ENCODE assay signal across 9 cellular contexts in the genomic region with DNA sequence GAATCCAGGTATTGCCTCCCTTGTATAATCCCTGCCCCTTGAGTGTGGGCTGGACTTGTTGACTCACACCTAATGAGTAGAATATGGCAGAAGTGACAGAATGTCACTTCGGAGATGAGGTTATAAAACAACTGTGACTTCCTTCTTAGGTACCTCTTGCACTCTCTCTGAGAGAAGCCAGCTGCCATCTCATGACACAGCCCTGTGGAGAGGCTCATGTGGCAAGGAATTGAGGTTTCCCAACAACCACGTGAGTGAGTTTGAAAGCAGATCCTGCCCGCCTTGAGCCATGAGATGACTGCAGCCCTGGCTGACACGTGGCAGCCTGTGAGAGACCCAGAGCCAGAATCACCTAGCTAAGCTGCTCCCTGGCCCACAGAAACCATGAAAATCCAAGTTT. TPM values are rescaled to one million over a fixed set of nuclear protein-coding genes. Genes with fewer than 3 reads are reported as not detected.
DNase-seq lines count a peak whose midpoint lies in the region; ATAC-seq, FAIRE-seq and TF ChIP-seq lines count a peak whose summit lies in the region.
"Had no signal": no experiment of that assay in that cellular context is flagged by ENCODE, and none has a peak within 500 bp of the region (broad histone marks: within the 10 kb centered on the region; RNA-seq: fewer than 3 reads in every experiment).

No MANE protein-coding gene starts in this region.

- no peaks in the 10 kb centered on the region for H3K9me3 Mint-ChIP-seq in activated CD4-positive, alpha-beta T cell treated with anti-CD3 and anti-CD28 coated beads, Interleukin-2, amount 10 ng/mL, durations not matched to agents 7 days and 5 days
- H3K9me3 Mint-ChIP-seq in stimulated activated naive CD8-positive, alpha-beta T cell treated with anti-CD3 and anti-CD28 coated beads, Interleukin-15, amount 100 ng/mL, for 72 hours, result no peaks in the 10 kb centered on the region
- H3K9me3 Mint-ChIP-seq in CD8-positive, alpha-beta memory T cell, result no peaks in the 10 kb centered on the region

- no peaks in the 10 kb centered on the region for H3K36me3 Mint-ChIP-seq in activated CD4-positive, alpha-beta T cell treated with anti-CD3 and anti-CD28 coated beads, Interleukin-2, amount 10 ng/mL, durations not matched to agents 7 days and 5 days (ENCODE audit: low read depth)
- H3K36me3 Mint-ChIP-seq in CD8-positive, alpha-beta memory T cell, result no peaks in the 10 kb centered on the region

- POLR2A ChIA-PET in activated CD4-positive, alpha-beta T cell treated with anti-CD3 and anti-CD28 coated beads, Interleukin-2, amount 10 ng/mL, durations not matched to agents 7 days and 5 days (lab: Charles Lee), result no interaction called here
- POLR2A ChIA-PET in CD8-positive, alpha-beta memory T cell (lab: Charles Lee), result no interaction called here

- H3K27me3 ChIP-seq in heart left ventricle, result no peaks in the 10 kb centered on the region
- H3K27me3 ChIP-seq in CD8-positive, alpha-beta memory T cell (ENCODE audit: insufficient read depth, low read length, poor library complexity, severe bottlenecking), result no peaks in the 10 kb centered on the region

- H3K27ac Mint-ChIP-seq in activated CD4-positive, alpha-beta T cell treated with anti-CD3 and anti-CD28 coated beads, Interleukin-2, amount 10 ng/mL, durations not matched to agents 7 days and 5 days, result no peak overlapping the region
- peak overlapping the region in 1 of 2 donors; percentile 19 for H3K27ac Mint-ChIP-seq in stimulated activated naive CD8-positive, alpha-beta T cell treated with anti-CD3 and anti-CD28 coated beads, Interleukin-15, amount 100 ng/mL, for 72 hours
- peak overlapping the region in 1 of 8 donors; percentile 21 for H3K27ac Mint-ChIP-seq in CD8-positive, alpha-beta memory T cell

- no peak overlapping the region for H3K4me3 Mint-ChIP-seq in activated CD4-positive, alpha-beta T cell treated with anti-CD3 and anti-CD28 coated beads, Interleukin-2, amount 10 ng/mL, durations not matched to agents 7 days and 5 days
- H3K4me3 Mint-ChIP-seq in stimulated activated naive CD8-positive, alpha-beta T cell treated with anti-CD3 and anti-CD28 coated beads, Interleukin-15, amount 100 ng/mL, for 72 hours, result no peak overlapping the region
- no peak overlapping the region for H3K4me3 Mint-ChIP-seq in CD8-positive, alpha-beta memory T cell

- no peaks in the 10 kb centered on the region for H3K27me3 Mint-ChIP-seq in activated CD4-positive, alpha-beta T cell treated with anti-CD3 and anti-CD28 coated beads, Interleukin-2, amount 10 ng/mL, durations not matched to agents 7 days and 5 days
- no peaks in the 10 kb centered on the region for H3K27me3 Mint-ChIP-seq in stimulated activated naive CD8-positive, alpha-beta T cell treated with anti-CD3 and anti-CD28 coated beads, Interleukin-15, amount 100 ng/mL, for 72 hours
- peaks cover 4 to 10% of the 10 kb centered on the region in 2 donors for H3K27me3 Mint-ChIP-seq in CD8-positive, alpha-beta memory T cell

- FAIRE-seq in urothelium cell line (lab: Jason Lieb, UNC), result no peak

- CTCF ChIA-PET in activated CD4-positive, alpha-beta T cell treated with anti-CD3 and anti-CD28 coated beads, Interleukin-2, amount 10 ng/mL, durations not matched to agents 7 days and 5 days (lab: Charles Lee), result interaction anchor here (1.4 kb wide), 1 partner anchor 12 kb away, joined by 4 read pairs; no protein-coding TSS in a partner anchor
- CTCF ChIA-PET in CD8-positive, alpha-beta memory T cell (lab: Charles Lee), result no interaction called here

- H3K27ac ChIP-seq in heart left ventricle, result peak overlapping the region in 7 of 12 donors; percentile 4 to 42 (median 20)
- H3K27ac ChIP-seq in CD8-positive, alpha-beta memory T cell (ENCODE audit: low read depth, low read length), result no peak overlapping the region
- H3K27ac ChIP-seq: BLaER1 treated with 17β-estradiol and CSF1 and Interleukin-3, amounts not matched to agents 10 nM and 100 nM had no signal

- peaks cover 0 to 4% (median 0%) of the 10 kb centered on the region in 9 donors for H3K36me3 ChIP-seq in heart left ventricle
- H3K36me3 ChIP-seq in CD8-positive, alpha-beta memory T cell (ENCODE audit: insufficient read depth, low read length), result no peaks in the 10 kb centered on the region
- H3K36me3 ChIP-seq: BLaER1 treated with 17β-estradiol and CSF1 and Interleukin-3, amounts not matched to agents 10 nM and 100 nM had no signal

- H3K4me3 ChIP-seq in heart left ventricle, result no peak overlapping the region
- no peak overlapping the region for H3K4me3 ChIP-seq in CD8-positive, alpha-beta memory T cell (ENCODE audit: low read length)
- H3K4me3 ChIP-seq: BLaER1 treated with 17β-estradiol and CSF1 and Interleukin-3, amounts not matched to agents 10 nM and 100 nM had no signal

- in situ Hi-C loops in SK-MEL-5 (cut with HindIII; ENCODE audit: low pct_unique_long_range_greater_than_20kb, low sequenced_read_pairs), result no loop called here

- 28 to 46% (median 40%) methylated on average over 4 of the region's 4 CpGs for WGBS in heart left ventricle, 4 donors

- peaks cover 0 to 39% (median 14%) of the 10 kb centered on the region in 12 donors for H3K4me1 ChIP-seq in heart left ventricle
- H3K4me1 ChIP-seq in CD8-positive, alpha-beta memory T cell (ENCODE audit: insufficient read depth, low read length), result no peaks in the 10 kb centered on the region

- peak in 3 of 4 donors; percentile 70 to 86 (median 79) for ATAC-seq in heart left ventricle
- peak; percentile 94 for ATAC-seq in stimulated activated naive CD8-positive, alpha-beta T cell treated with anti-CD3 and anti-CD28 coated beads, Interleukin-15, amount 100 ng/mL, for 72 hours

- no peak for TF ChIP-seq POLR2A in heart left ventricle (IDR thresholded peaks at IDR 0.05)

- DNase-seq in activated CD4-positive, alpha-beta T cell treated with anti-CD3 and anti-CD28 coated beads, Interleukin-2, amount 10 ng/mL, durations not matched to agents 7 days and 5 days, result peak; percentile 6
- DNase-seq in activated CD4-positive, alpha-beta T cell treated with anti-CD3 and anti-CD28 coated beads for 1 hour, result no peak
- DNase-seq in SK-MEL-5 (ENCODE audit: low read depth, low spot score), result peak; percentile 76
- DNase-seq in heart left ventricle, result peak in 4 of 5 donors; percentile 35 to 63 (median 56)
- DNase-seq in stimulated activated naive CD8-positive, alpha-beta T cell treated with anti-CD3 and anti-CD28 coated beads, Interleukin-15, amount 100 ng/mL, for 72 hours, result peak in 1 of 2 donors; percentile 40
- DNase-seq in urothelium cell line (ENCODE audit: low spot score), result no peak
- DNase-seq in T-helper 9 cell, result no peak
- no peak for DNase-seq in CD8-positive, alpha-beta memory T cell

- peaks cover 19% of the 10 kb centered on the region for H3K4me1 Mint-ChIP-seq in activated CD4-positive, alpha-beta T cell treated with anti-CD3 and anti-CD28 coated beads, Interleukin-2, amount 10 ng/mL, durations not matched to agents 7 days and 5 days
- H3K4me1 Mint-ChIP-seq in stimulated activated naive CD8-positive, alpha-beta T cell treated with anti-CD3 and anti-CD28 coated beads, Interleukin-15, amount 100 ng/mL, for 72 hours, result no peaks in the 10 kb centered on the region
- H3K4me1 Mint-ChIP-seq in CD8-positive, alpha-beta memory T cell, result peaks cover 0 to 5% (median 5%) of the 10 kb centered on the region in 3 donors

- TF ChIP-seq CTCF in heart left ventricle (IDR thresholded peaks at IDR 0.05), result no peak

- intact Hi-C loops in heart left ventricle (cut with DNase I), result loop anchor here in 3 of 10 donors (2.0 to 5.0 kb wide), 3 partner anchors 35 to 167 kb away; a partner anchor contains a TSS

- no peaks in the 10 kb centered on the region for H3K9me3 ChIP-seq in heart left ventricle
- H3K9me3 ChIP-seq in CD8-positive, alpha-beta memory T cell (ENCODE audit: low read length), result no peaks in the 10 kb centered on the region

RNA-seq across cellular contexts. Expression of a gene that starts 13.5 kb away (rescaled TPM):
- not detected for total RNA-seq in activated CD4-positive, alpha-beta T cell treated with anti-CD3 and anti-CD28 coated beads, Interleukin-2, amount 10 ng/mL, durations not matched to agents 7 days and 5 days
- 3.5 TPM in 2 replicates for total RNA-seq in SK-MEL-5 (2014; rRNA removed; shearing (Covaris generic))
- 0.96 and 1.5 TPM in 2 replicates for polyA plus RNA-seq in SK-MEL-5 (2015; cell fraction: cytosol; rRNA removed)
- polyA plus RNA-seq in SK-MEL-5 (2015; cell fraction: nucleus; rRNA removed), result 0.93 and 2.7 TPM in 2 replicates
- total RNA-seq in heart left ventricle, result 100 to 1,000 TPM in 3 of 9 donors, 10 to 100 TPM in 6; 53.2 to 246 (median 90.0) TPM
- polyA plus RNA-seq in heart left ventricle, result 10 to 100 TPM; 14.5 to 21.0 TPM
- total RNA-seq in CD8-positive, alpha-beta memory T cell, result not detected
- not detected for polyA plus RNA-seq in CD8-positive, alpha-beta memory T cell

RNA-seq across cellular contexts. Expression of a gene that starts 32.0 kb away (rescaled TPM):
- total RNA-seq in activated CD4-positive, alpha-beta T cell treated with anti-CD3 and anti-CD28 coated beads, Interleukin-2, amount 10 ng/mL, durations not matched to agents 7 days and 5 days, result under 1 TPM; 0.44 to 0.67 TPM
- total RNA-seq in SK-MEL-5 (2014; rRNA removed; shearing (Covaris generic)), result 30.3 and 35.7 TPM in 2 replicates
- 35.1 and 45.2 TPM in 2 replicates for polyA plus RNA-seq in SK-MEL-5 (2015; cell fraction: cytosol; rRNA removed)
- 23.1 and 34.5 TPM in 2 replicates for polyA plus RNA-seq in SK-MEL-5 (2015; cell fraction: nucleus; rRNA removed)
- 1 to 10 TPM in 5 of 9 donors, under 1 TPM in 4; 0.37 to 2.8 (median 1.6) TPM for total RNA-seq in heart left ventricle
- 1 to 10 TPM in 1 of 2 donors, under 1 TPM in 1; 0.88 to 1.4 TPM for polyA plus RNA-seq in heart left ventricle
- total RNA-seq in CD8-positive, alpha-beta memory T cell, result under 1 TPM in 1 of 2 experiments, not detected in 1; 0.18 TPM
- 0.71 TPM for polyA plus RNA-seq in CD8-positive, alpha-beta memory T cell

RNA-seq across cellular contexts. Expression of a gene that starts 33.4 kb away (rescaled TPM):
- total RNA-seq in activated CD4-positive, alpha-beta T cell treated with anti-CD3 and anti-CD28 coated beads, Interleukin-2, amount 10 ng/mL, durations not matched to agents 7 days and 5 days, result 10 to 100 TPM; 16.4 to 19.7 TPM
- 22.0 and 26.3 TPM in 2 replicates for total RNA-seq in SK-MEL-5 (2014; rRNA removed; shearing (Covaris generic))
- polyA plus RNA-seq in SK-MEL-5 (2015; cell fraction: cytosol; rRNA removed), result 10.6 and 11.5 TPM in 2 replicates
- 69.3 and 73.2 TPM in 2 replicates for polyA plus RNA-seq in SK-MEL-5 (2015; cell fraction: nucleus; rRNA removed)
- total RNA-seq in heart left ventricle, result 1 to 10 TPM; 1.6 to 7.4 (median 4.5) TPM
- polyA plus RNA-seq in heart left ventricle, result 1 to 10 TPM; 3.0 to 9.9 TPM
- 10 to 100 TPM; 21.7 to 23.8 TPM for total RNA-seq in CD8-positive, alpha-beta memory T cell
- 5.6 TPM for polyA plus RNA-seq in CD8-positive, alpha-beta memory T cell

Comparison
In these comparisons a context has a peak if more than half of its experiments do, and no peak if none do; other contexts are left out.
1. DNase-seq: peak in activated CD4-positive, alpha-beta T cell treated with anti-CD3 and anti-CD28 coated beads, Interleukin-2, amount 10 ng/mL, durations not matched to agents 7 days and 5 days (single experiment), SK-MEL-5 (single experiment) and heart left ventricle (4 of 5); none in activated CD4-positive, alpha-beta T cell treated with anti-CD3 and anti-CD28 coated beads for 1 hour (single experiment), urothelium cell line (single experiment), T-helper 9 cell (single experiment) and CD8-positive, alpha-beta memory T cell (0 of 5).
2. RNA of a gene that starts 13.5 kb away (total RNA-seq): 53.2 to 246 TPM in heart left ventricle; 3.5 TPM in SK-MEL-5, not detected in CD8-positive, alpha-beta memory T cell and not detected in activated CD4-positive, alpha-beta T cell treated with anti-CD3 and anti-CD28 coated beads, Interleukin-2, amount 10 ng/mL, durations not matched to agents 7 days and 5 days; every median in the first group is over 10 times any median in the second.